23 cellular contexts compared by ENCODE assay signal in the genomic region with DNA sequence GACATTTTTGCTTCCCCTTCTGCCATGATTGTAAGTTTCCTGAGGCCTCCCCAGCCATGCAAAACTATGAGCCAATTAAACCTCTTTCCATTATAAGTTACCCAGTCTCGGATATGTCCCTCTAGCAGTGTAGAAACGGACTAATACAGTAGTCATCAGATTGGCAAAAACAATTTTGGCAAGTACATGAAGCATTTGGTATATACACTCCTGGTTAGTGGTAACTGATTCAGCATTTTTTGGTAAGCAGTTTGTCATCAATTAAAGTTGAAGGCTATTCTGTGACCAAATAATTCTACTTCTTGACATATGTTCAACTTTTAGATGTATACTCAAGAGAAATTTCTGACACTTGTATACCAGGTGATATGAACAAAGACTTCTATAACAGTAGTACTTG. TPM values are rescaled to one million over a fixed set of nuclear protein-coding genes. Genes with fewer than 3 reads are reported as not detected.
DNase-seq lines count a peak whose midpoint lies in the region; TF ChIP-seq lines count a peak whose summit lies in the region.
"Had no signal": no experiment of that assay in that cellular context is flagged by ENCODE, and none has a peak within 500 bp of the region (broad histone marks: within the 10 kb centered on the region; RNA-seq: fewer than 3 reads in every experiment).

No MANE protein-coding gene starts in this region.

- H3K4me1 Mint-ChIP-seq in CD14-positive monocyte, result peaks cover 18% of the 10 kb centered on the region

- H3K27me3 ChIP-seq in ACC112 (ENCODE audit: insufficient read depth, low read length) (no peaks in the 10 kb centered on the region), WERI-Rb-1 (ENCODE audit: insufficient read depth, low read depth, severe bottlenecking) (no peaks in the 10 kb centered on the region), neuronal stem cell (ENCODE audit: control insufficient read depth in 3 of 3, insufficient read depth in 3 of 3, low read depth in 1 of 3, low read length in 3 of 3) (no peaks in the 10 kb centered on the region)
- H3K27me3 ChIP-seq: heart left ventricle, spleen had no signal

- H3K36me3 Mint-ChIP-seq in CD14-positive monocyte, result peaks cover 20 to 22% of the 10 kb centered on the region in 2 donors

- H3K4me3 Mint-ChIP-seq in CD14-positive monocyte, result no peak overlapping the region
- H3K4me3 Mint-ChIP-seq: activated CD4-positive, alpha-beta T cell treated with anti-CD3 and anti-CD28 coated beads, Interleukin-2, amount 10 ng/mL, durations not matched to agents 7 days and 5 days; central memory CD8-positive, alpha-beta T cell had no signal

- H3K9ac ChIP-seq in neuronal stem cell (ENCODE audit: low read depth, low read length, poor library complexity), result no peak overlapping the region

- H3K23ac ChIP-seq in neuronal stem cell (ENCODE audit: low read depth, low read length, poor library complexity), result no peak overlapping the region

- no peak overlapping the region for H3K4ac ChIP-seq in neuronal stem cell (ENCODE audit: low read length)

- H3K4me3 ChIP-seq in ACC112 (ENCODE audit: low read depth, low read length), result no peak overlapping the region
- no peak overlapping the region for H3K4me3 ChIP-seq in WERI-Rb-1 (ENCODE audit: low read depth, low read length)
- H3K4me3 ChIP-seq in neuronal stem cell (ENCODE audit: low read length in 2 of 2), result no peak overlapping the region
- H3K4me3 ChIP-seq: heart left ventricle, spleen had no signal

- H2AK5ac ChIP-seq in neuronal stem cell (ENCODE audit: low read depth, low read length), result no peak overlapping the region

- intact Hi-C loops in CD14-positive monocyte (cut with micrococcal nuclease), result no loop called here

- WGBS in neuronal stem cell (ENCODE audit: extremely low coverage in 2 of 2, insufficient read length in 2 of 2, insufficient replicate concordance in 1 of 2), 2 donors, result no CpG with 5 or more reads among the region's 2 CpGs

- no peaks in the 10 kb centered on the region for H3K36me3 ChIP-seq in ACC112 (ENCODE audit: insufficient read depth, low read length)
- H3K36me3 ChIP-seq in WERI-Rb-1, result no peaks in the 10 kb centered on the region
- peaks cover 0 to 15% of the 10 kb centered on the region in 2 donors for H3K36me3 ChIP-seq in neuronal stem cell (replicated peaks in 1 of 2; ENCODE audit: control insufficient read depth in 2 of 2, insufficient read depth in 2 of 2, low read length in 2 of 2)

- no peak overlapping the region for H3K18ac ChIP-seq in neuronal stem cell (ENCODE audit: low read length)

- no peaks in the 10 kb centered on the region for H3K27me3 Mint-ChIP-seq in CD14-positive monocyte (ENCODE audit: low read depth in 3 of 3)
- H3K27me3 Mint-ChIP-seq: activated CD4-positive, alpha-beta T cell treated with anti-CD3 and anti-CD28 coated beads, Interleukin-2, amount 10 ng/mL, durations not matched to agents 7 days and 5 days; central memory CD8-positive, alpha-beta T cell had no signal

- H2BK12ac ChIP-seq in neuronal stem cell (ENCODE audit: low read length), result no peak overlapping the region

- peaks cover 0 to 7% (median 2%) of the 10 kb centered on the region in 7 donors for H3K9me3 Mint-ChIP-seq in CD14-positive monocyte
- H3K9me3 Mint-ChIP-seq: central memory CD8-positive, alpha-beta T cell had no signal

- no peak overlapping the region for H3K4me2 ChIP-seq in neuronal stem cell (ENCODE audit: insufficient read depth, low read length, poor library complexity, severe bottlenecking)

- H2AFZ ChIP-seq in ACC112 (ENCODE audit: low read length, unreplicated experiment), result no peak overlapping the region
- no peak overlapping the region for H2AFZ ChIP-seq in neuronal stem cell (ENCODE audit: low read length)

- no peak overlapping the region for H3K14ac ChIP-seq in neuronal stem cell (ENCODE audit: low read length)

- H3K27ac ChIP-seq in ACC112 (ENCODE audit: low read depth, low read length), result peak overlapping the region; percentile 41
- no peak overlapping the region for H3K27ac ChIP-seq in WERI-Rb-1
- H3K27ac ChIP-seq in neuronal stem cell (replicated peaks; ENCODE audit: low read length), result no peak overlapping the region

- H2BK120ac ChIP-seq in neuronal stem cell (ENCODE audit: low read depth, low read length), result no peak overlapping the region

- no peak overlapping the region for H2BK5ac ChIP-seq in neuronal stem cell (ENCODE audit: low read length)

- no peak overlapping the region for H4K8ac ChIP-seq in neuronal stem cell (ENCODE audit: low read depth, low read length)

- H3K9me3 ChIP-seq in WERI-Rb-1 (ENCODE audit: severe bottlenecking) (no peaks in the 10 kb centered on the region), neuronal stem cell (replicated peaks in 1 of 2; ENCODE audit: control insufficient read depth in 2 of 2, insufficient read depth in 1 of 2, low read depth in 1 of 2, low read length in 2 of 2) (peaks cover 0 to 17% of the 10 kb centered on the region in 2 donors)
- H3K9me3 ChIP-seq: heart left ventricle, spleen had no signal

- peak overlapping the region in 6 of 7 donors; percentile 7 to 80 (median 64) for H3K27ac Mint-ChIP-seq in CD14-positive monocyte
- H3K27ac Mint-ChIP-seq: activated CD4-positive, alpha-beta T cell treated with anti-CD3 and anti-CD28 coated beads, Interleukin-2, amount 10 ng/mL, durations not matched to agents 7 days and 5 days had no signal

- H3K79me2 ChIP-seq in ACC112 (ENCODE audit: control insufficient read depth, insufficient read depth, low read length, unreplicated experiment), result peaks cover 79% of the 10 kb centered on the region

- peaks cover 4% of the 10 kb centered on the region for H3K79me1 ChIP-seq in neuronal stem cell (ENCODE audit: low read depth, low read length)

- no peak for TF ChIP-seq CTCF in CD14-positive monocyte (IDR thresholded peaks at IDR 0.05)
- no peak for TF ChIP-seq CTCF in WERI-Rb-1 (IDR thresholded peaks at IDR 0.05; ENCODE audit: low read depth, low read length)

- peaks cover 21% of the 10 kb centered on the region for H3K4me1 ChIP-seq in ACC112 (ENCODE audit: control insufficient read depth, insufficient read depth, low read length, unreplicated experiment)
- peaks cover 2 to 4% of the 10 kb centered on the region in 2 donors for H3K4me1 ChIP-seq in neuronal stem cell (ENCODE audit: control insufficient read depth in 2 of 2, insufficient read depth in 1 of 2, low read depth in 1 of 2, low read length in 2 of 2)

- H4K91ac ChIP-seq in neuronal stem cell (ENCODE audit: low read depth, low read length, poor library complexity), result no peak overlapping the region

- H2BK15ac ChIP-seq in neuronal stem cell (ENCODE audit: low read length), result no peak overlapping the region

- DNase-seq in CD14-positive monocyte (ENCODE audit: low spot score), result no peak
- DNase-seq in RPMI7951 (ENCODE audit: low read depth), result peak; percentile 55
- peak; percentile 28 for DNase-seq in fibroblast of gingiva (ENCODE audit: low read depth)
- no peak for DNase-seq in WERI-Rb-1
- no peak for DNase-seq in NCI-H2227 treated with DMSO at 0.1 percent for 48 hours (lab: John Stamatoyannopoulos, UW)
- no peak for DNase-seq in neuronal stem cell (ENCODE audit: low spot score)
- no peak for DNase-seq in cerebellar cortex (ENCODE audit: low spot score)
- DNase-seq: activated CD4-positive, alpha-beta T cell treated with anti-CD3 and anti-CD28 coated beads, Interleukin-2, amount 10 ng/mL, durations not matched to agents 7 days and 5 days; activated CD8-positive, alpha-beta memory T cell treated with anti-CD3 and anti-CD28 coated beads, Interleukin-2, amount 50 U/mL, for 48 hours; AML-193; anterior cingulate cortex; Calu3; effector memory CD4-positive, alpha-beta T cell; H7; heart left ventricle; left ventricle myocardium superior; NCI-H1105; NCI-H2107; NCI-H526; spleen; substantia nigra had no signal

RNA-seq across cellular contexts. Expression of a gene that starts 25.0 kb away (rescaled TPM):
- 10 to 100 TPM; 48.6 to 57.7 TPM for polyA plus RNA-seq in CD14-positive monocyte
- 49.1 and 56.0 TPM in 2 replicates for total RNA-seq in RPMI7951 (2014; rRNA removed; shearing (Covaris generic))
- 11.2 TPM for polyA plus RNA-seq in neuronal stem cell (2013, experiment 1 of 2)
- polyA plus RNA-seq in neuronal stem cell (2013, experiment 2 of 2), result 11.3 TPM

Comparison
In these comparisons a context has a peak if more than half of its experiments do, and no peak if none do; other contexts are left out.
1. DNase-seq: peak in RPMI7951 (single experiment) and fibroblast of gingiva (single experiment); none in CD14-positive monocyte (single experiment), WERI-Rb-1 (single experiment), NCI-H2227 treated with DMSO at 0.1 percent for 48 hours (single experiment), neuronal stem cell (single experiment) and cerebellar cortex (single experiment).